9 cellular contexts compared by ENCODE assay signal in genomic region chr6:7723041-7723447, GRCh38. TPM values are rescaled to one million over a fixed set of nuclear protein-coding genes. Genes with fewer than 3 reads are reported as not detected.
DNase-seq lines count a peak whose midpoint lies in the region; ATAC-seq, FAIRE-seq and TF ChIP-seq lines count a peak whose summit lies in the region.
"Had no signal": no experiment of that assay in that cellular context is flagged by ENCODE, and none has a peak within 500 bp of the region (broad histone marks: within the 10 kb centered on the region; RNA-seq: fewer than 3 reads in every experiment).

No MANE protein-coding gene starts in this region.

- no peaks in the 10 kb centered on the region for H3K9me3 Mint-ChIP-seq in activated CD8-positive, alpha-beta T cell treated with anti-CD3 and anti-CD28 coated beads for 36 hours
- no peaks in the 10 kb centered on the region for H3K9me3 Mint-ChIP-seq in stimulated activated naive B cell treated with anti-CD40 and anti-IgM and Interleukin-4, amounts not matched to agents 10 μg/mL and 1 μg/mL and 100 μg/mL, for 72 hours

- POLR2A ChIA-PET in activated CD8-positive, alpha-beta T cell treated with anti-CD3 and anti-CD28 coated beads for 36 hours (lab: Charles Lee) = interaction anchor here (1.7 kb wide), 1 partner anchor 186 kb away, joined by 4 read pairs; no protein-coding TSS in a partner anchor

- no peaks in the 10 kb centered on the region for H3K79me1 ChIP-seq in mesendoderm (ENCODE audit: low read length)

- H3K9ac ChIP-seq in mesendoderm (ENCODE audit: low read length) = no peak overlapping the region

- CTCF ChIA-PET in activated CD8-positive, alpha-beta T cell treated with anti-CD3 and anti-CD28 coated beads for 36 hours (lab: Charles Lee) = interaction anchor here (0.6 to 4.0 kb wide), 27 partner anchors 8 to 496 kb away, joined by 3 to 33 read pairs (median 3); partner anchors contain the start of gene EEF1E1

- H3K4me1 Mint-ChIP-seq in activated CD8-positive, alpha-beta T cell treated with anti-CD3 and anti-CD28 coated beads for 36 hours (ENCODE audit: low read depth) = peaks cover 5% of the 10 kb centered on the region
- peaks cover 11 to 24% of the 10 kb centered on the region in 2 donors for H3K4me1 Mint-ChIP-seq in stimulated activated naive B cell treated with anti-CD40 and anti-IgM and Interleukin-4, amounts not matched to agents 10 μg/mL and 1 μg/mL and 100 μg/mL, for 72 hours

- H3K56ac ChIP-seq in mesendoderm (ENCODE audit: low read length) = no peak overlapping the region

- peaks cover 53% of the 10 kb centered on the region for H3K27me3 Mint-ChIP-seq in activated CD8-positive, alpha-beta T cell treated with anti-CD3 and anti-CD28 coated beads for 36 hours
- H3K27me3 Mint-ChIP-seq in stimulated activated naive B cell treated with anti-CD40 and anti-IgM and Interleukin-4, amounts not matched to agents 10 μg/mL and 1 μg/mL and 100 μg/mL, for 72 hours = peaks cover 37 to 64% of the 10 kb centered on the region in 2 donors

- H3K27ac ChIP-seq in mesendoderm (ENCODE audit: low read depth, low read length) = no peak overlapping the region

- ATAC-seq in HG02610 (IDR thresholded peaks at IDR 0.05; ENCODE audit: unreplicated experiment) (peak; percentile 35), HG03520 (IDR thresholded peaks at IDR 0.05; ENCODE audit: unreplicated experiment) (no peak)
- peak; percentile 50 for ATAC-seq in activated CD8-positive, alpha-beta T cell treated with anti-CD3 and anti-CD28 coated beads for 36 hours
- ATAC-seq in stimulated activated naive B cell treated with anti-CD40 and anti-IgM and Interleukin-4, amounts not matched to agents 10 μg/mL and 1 μg/mL and 100 μg/mL, for 72 hours (replicated peaks) = peak; percentile 22 to 42

- no peak overlapping the region for H2BK5ac ChIP-seq in mesendoderm (ENCODE audit: low read length)

- peak; percentile 64 for DNase-seq in Caki2 (ENCODE audit: low read depth)
- DNase-seq in NCI-H82 (lab: John Stamatoyannopoulos, UW) = peak; percentile 82
- DNase-seq in activated CD8-positive, alpha-beta T cell treated with anti-CD3 and anti-CD28 coated beads for 36 hours = peak; percentile 88
- DNase-seq in mesendoderm = peak; percentile 91
- peak; percentile 51 for DNase-seq in stimulated activated naive B cell treated with anti-CD40 and anti-IgM and Interleukin-4, amounts not matched to agents 10 μg/mL and 1 μg/mL and 100 μg/mL, for 72 hours

- no peaks in the 10 kb centered on the region for H3K4me1 ChIP-seq in mesendoderm (ENCODE audit: control insufficient read depth, low read depth, low read length)

- H4K5ac ChIP-seq in mesendoderm (ENCODE audit: low read length) = no peak overlapping the region

- no peak overlapping the region for H3K23ac ChIP-seq in mesendoderm (ENCODE audit: low read length)

- in situ Hi-C loops in Caki2 (cut with HindIII; ENCODE audit: low pct_unique_long_range_greater_than_20kb, low sequenced_read_pairs) = no loop called here

- no peak overlapping the region for H4K8ac ChIP-seq in mesendoderm (ENCODE audit: low read depth, low read length)

- no peak overlapping the region for H2AK5ac ChIP-seq in mesendoderm (ENCODE audit: low read length)

- TF ChIP-seq CTCF in activated CD8-positive, alpha-beta T cell treated with anti-CD3 and anti-CD28 coated beads for 36 hours (IDR thresholded peaks at IDR 0.05) = peak; percentile 64

- H3K27me3 ChIP-seq in mesendoderm (ENCODE audit: insufficient read depth, low read length, poor library complexity) = peaks cover 27% of the 10 kb centered on the region

- H3K18ac ChIP-seq in mesendoderm (ENCODE audit: low read length) = no peak overlapping the region

- no peak overlapping the region for H3K4me3 Mint-ChIP-seq in activated CD8-positive, alpha-beta T cell treated with anti-CD3 and anti-CD28 coated beads for 36 hours
- no peak overlapping the region for H3K4me3 Mint-ChIP-seq in stimulated activated naive B cell treated with anti-CD40 and anti-IgM and Interleukin-4, amounts not matched to agents 10 μg/mL and 1 μg/mL and 100 μg/mL, for 72 hours

- no CpG with 5 or more reads among the region's 10 CpGs for WGBS in mesendoderm (ENCODE audit: extremely low coverage, insufficient coverage, low lambda C conversion rate)

- H3K79me2 ChIP-seq in mesendoderm (ENCODE audit: control insufficient read depth, insufficient read depth, low read length) = no peaks in the 10 kb centered on the region

- peak; percentile 18 for FAIRE-seq in endometrium (lab: Jason Lieb, UNC)

- no peak overlapping the region for H3K4me2 ChIP-seq in mesendoderm (ENCODE audit: low read length)

- no peaks in the 10 kb centered on the region for H3K36me3 Mint-ChIP-seq in activated CD8-positive, alpha-beta T cell treated with anti-CD3 and anti-CD28 coated beads for 36 hours (ENCODE audit: low read depth)
- peaks cover 0 to 3% of the 10 kb centered on the region in 2 donors for H3K36me3 Mint-ChIP-seq in stimulated activated naive B cell treated with anti-CD40 and anti-IgM and Interleukin-4, amounts not matched to agents 10 μg/mL and 1 μg/mL and 100 μg/mL, for 72 hours

- no peak overlapping the region for H2BK15ac ChIP-seq in mesendoderm (replicated peaks; ENCODE audit: low read depth)

- intact Hi-C loops in activated CD8-positive, alpha-beta T cell treated with anti-CD3 and anti-CD28 coated beads for 36 hours (cut with micrococcal nuclease) = loop anchor here (2.0 to 10.0 kb wide), 3 partner anchors 284 to 499 kb away; no protein-coding TSS in a partner anchor

- no peak overlapping the region for H3K4me3 ChIP-seq in mesendoderm (ENCODE audit: low read length)

- no peak overlapping the region for H3K4ac ChIP-seq in mesendoderm (ENCODE audit: low read depth, low read length)

- no peak overlapping the region for H2BK120ac ChIP-seq in mesendoderm (ENCODE audit: low read depth, low read length)

- no peaks in the 10 kb centered on the region for H3K36me3 ChIP-seq in mesendoderm (ENCODE audit: control insufficient read depth, insufficient read depth, low read length)

- H3K27ac Mint-ChIP-seq in activated CD8-positive, alpha-beta T cell treated with anti-CD3 and anti-CD28 coated beads for 36 hours = no peak overlapping the region
- H3K27ac Mint-ChIP-seq in stimulated activated naive B cell treated with anti-CD40 and anti-IgM and Interleukin-4, amounts not matched to agents 10 μg/mL and 1 μg/mL and 100 μg/mL, for 72 hours = no peak overlapping the region

RNA-seq across cellular contexts. Expression of gene BMP6, which starts 2.9 kb away (rescaled TPM):
- 6.4 and 7.5 TPM in 2 replicates for total RNA-seq in Caki2 (2014; rRNA removed; shearing (Covaris generic); ENCODE audit: low replicate concordance)
- under 1 TPM; 0.09 to 0.18 TPM for total RNA-seq in activated CD8-positive, alpha-beta T cell treated with anti-CD3 and anti-CD28 coated beads for 36 hours
- 0.18 TPM for polyA plus RNA-seq in mesendoderm (2013, experiment 1 of 2)
- polyA plus RNA-seq in mesendoderm (2013, experiment 2 of 2) = 0.15 TPM
- total RNA-seq: T-helper 1 cell treated with Interleukin-12 subunit alpha and Interleukin-12 subunit beta and Interleukin-4 antibody, amounts not matched to agents 30 ng/mL and 1 ng/mL, for 36 hours had no signal
